28 cellular contexts compared by ENCODE assay signal in the genomic region with DNA sequence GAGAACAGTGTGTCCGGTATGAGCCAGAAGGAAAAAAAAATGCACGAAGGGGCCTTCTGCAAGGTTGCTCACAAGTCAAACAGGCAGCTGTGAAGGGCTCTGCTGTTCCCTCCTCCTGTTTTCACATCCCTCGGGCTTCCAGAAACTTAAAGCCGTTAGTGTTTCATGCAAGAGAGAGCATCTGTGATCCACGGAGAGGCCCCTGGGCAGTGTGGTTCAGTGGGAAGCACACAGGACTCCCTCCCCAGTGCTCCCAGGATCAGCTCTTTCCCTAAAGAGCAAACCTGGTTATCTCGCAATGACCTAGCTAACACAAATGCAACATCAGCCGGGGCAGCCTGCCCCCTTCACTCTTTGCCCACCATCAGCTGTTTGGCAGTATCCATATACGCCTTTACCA. TPM values are rescaled to one million over a fixed set of nuclear protein-coding genes. Genes with fewer than 3 reads are reported as not detected.
DNase-seq lines count a peak whose midpoint lies in the region; ATAC-seq and TF ChIP-seq lines count a peak whose summit lies in the region.
"Had no signal": no experiment of that assay in that cellular context is flagged by ENCODE, and none has a peak within 500 bp of the region (broad histone marks: within the 10 kb centered on the region; RNA-seq: fewer than 3 reads in every experiment).

No MANE protein-coding gene starts in this region.

- no peak overlapping the region for H3K23ac ChIP-seq in mesenchymal stem cell (ENCODE audit: low read length in 2 of 2)

- no peak overlapping the region for H2BK5ac ChIP-seq in mesenchymal stem cell (ENCODE audit: low read depth, low read length, poor library complexity, severe bottlenecking)

- H2AFZ ChIP-seq in mesenchymal stem cell (ENCODE audit: low read depth, low read length), result no peak overlapping the region

- no peak overlapping the region for H3K4me3 Mint-ChIP-seq in chondrocyte (ENCODE audit: unreplicated experiment)
- H3K4me3 Mint-ChIP-seq in activated T-cell treated with anti-CD3 and anti-CD28 coated beads, Interleukin-2, amount 50 U/mL, for 4 hours, result no peak overlapping the region
- H3K4me3 Mint-ChIP-seq: CD8-positive, alpha-beta memory T cell; IgD-negative memory B cell had no signal

- H4K91ac ChIP-seq in mesenchymal stem cell (ENCODE audit: low read length), result no peak overlapping the region

- peaks cover 4% of the 10 kb centered on the region for H3K36me3 Mint-ChIP-seq in chondrocyte (ENCODE audit: low read depth)
- H3K36me3 Mint-ChIP-seq in activated T-cell treated with anti-CD3 and anti-CD28 coated beads, Interleukin-2, amount 50 U/mL, for 4 hours (ENCODE audit: insufficient read depth), result peaks cover 3% of the 10 kb centered on the region

- H3K4me1 Mint-ChIP-seq in chondrocyte (ENCODE audit: low read depth), result peaks cover 8% of the 10 kb centered on the region
- peaks cover 23% of the 10 kb centered on the region for H3K4me1 Mint-ChIP-seq in activated T-cell treated with anti-CD3 and anti-CD28 coated beads, Interleukin-2, amount 50 U/mL, for 4 hours (ENCODE audit: low read depth)

- H2BK12ac ChIP-seq in mesenchymal stem cell (ENCODE audit: low read length in 2 of 2), result no peak overlapping the region

- H3K27me3 Mint-ChIP-seq in chondrocyte (ENCODE audit: low read depth), result no peaks in the 10 kb centered on the region
- H3K27me3 Mint-ChIP-seq in activated T-cell treated with anti-CD3 and anti-CD28 coated beads, Interleukin-2, amount 50 U/mL, for 4 hours (ENCODE audit: low read depth), result no peaks in the 10 kb centered on the region
- H3K27me3 Mint-ChIP-seq: CD8-positive, alpha-beta memory T cell; IgD-negative memory B cell had no signal

- no peaks in the 10 kb centered on the region for H3K9me3 ChIP-seq in adipocyte (ENCODE audit: control insufficient read depth, low read length)
- H3K9me3 ChIP-seq in mesenchymal stem cell (ENCODE audit: control insufficient read depth, low read length), result no peaks in the 10 kb centered on the region
- H3K9me3 ChIP-seq: A549, SK-N-SH had no signal

- peak; percentile 39 for DNase-seq in adipocyte (ENCODE audit: low read depth)
- DNase-seq in chondrocyte (ENCODE audit: low spot score), result peak; percentile 37
- no peak for DNase-seq in mesenchymal stem cell
- no peak for DNase-seq in substantia nigra (lab: John Stamatoyannopoulos, UW)
- no peak for DNase-seq in activated T-cell treated with anti-CD3 and anti-CD28 coated beads, Interleukin-2, amount 50 U/mL, for 4 hours
- DNase-seq in NCI-H748 (lab: John Stamatoyannopoulos, UW; ENCODE audit: unreplicated experiment), result no peak
- DNase-seq: AML-193; CD8-positive, alpha-beta memory T cell; DMS 273 treated with DMSO at 0.1 percent for 48 hours; DMS79; EL; GDM1; NCI-H1048; NCI-H1417; NCI-H1694; NCI-H2029 treated with DMSO at 0.1 percent for 48 hours; NCI-H345; NCI-H510A treated with DMSO at 0.1 percent for 48 hours; NCI-H774; PC-3; SK-N-SH had no signal

- H2BK120ac ChIP-seq in mesenchymal stem cell (ENCODE audit: low read depth, low read length), result no peak overlapping the region

- H2BK15ac ChIP-seq in mesenchymal stem cell (ENCODE audit: low read depth, poor library complexity, severe bottlenecking), result no peak overlapping the region

- peak overlapping the region; percentile 16 for H4K8ac ChIP-seq in mesenchymal stem cell (ENCODE audit: low read length)

- no peak overlapping the region for H3K4me3 ChIP-seq in adipocyte (ENCODE audit: low read length)
- H3K4me3 ChIP-seq in mesenchymal stem cell (ENCODE audit: insufficient read depth in 1 of 2, low read depth in 1 of 2, low read length in 2 of 2), result no peak overlapping the region
- H3K4me3 ChIP-seq: A549, GM12878 had no signal

- H3K4ac ChIP-seq in mesenchymal stem cell (ENCODE audit: low read depth in 1 of 2, low read length in 2 of 2), result no peak overlapping the region

- H3K4me2 ChIP-seq in mesenchymal stem cell (ENCODE audit: low read length, poor library complexity, severe bottlenecking), result no peak overlapping the region
- H3K4me2 ChIP-seq: A549, SK-N-SH had no signal

- 70% methylated on average over 8 of the region's 8 CpGs for WGBS in mesenchymal stem cell

- H3K27ac Mint-ChIP-seq in chondrocyte (ENCODE audit: unreplicated experiment), result no peak overlapping the region
- H3K27ac Mint-ChIP-seq: IgD-negative memory B cell had no signal

- ATAC-seq in activated T-cell treated with anti-CD3 and anti-CD28 coated beads, Interleukin-2, amount 50 U/mL, for 4 hours, result no peak
- no peak for ATAC-seq in GM18861 (IDR thresholded peaks at IDR 0.05; ENCODE audit: unreplicated experiment)
- ATAC-seq: A549, GM12878, HCT116, PC-3 had no signal

- H3K27me3 ChIP-seq in adipocyte (replicated peaks; ENCODE audit: control insufficient read depth, insufficient read depth, low read length) (no peaks in the 10 kb centered on the region), mesenchymal stem cell (ENCODE audit: control insufficient read depth in 1 of 2, insufficient read depth in 1 of 2, low read length in 2 of 2) (peaks cover 0 to 20% of the 10 kb centered on the region in 2 experiments)

- H3K4me1 ChIP-seq in adipocyte (ENCODE audit: control insufficient read depth, insufficient read depth, low read length), result no peaks in the 10 kb centered on the region
- H3K4me1 ChIP-seq in mesenchymal stem cell (ENCODE audit: control insufficient read depth, insufficient read depth, low read depth, low read length), result peaks cover 51% of the 10 kb centered on the region
- H3K4me1 ChIP-seq: A549 had no signal

- H3K27ac ChIP-seq in mesenchymal stem cell (ENCODE audit: low read length, poor library complexity, severe bottlenecking), result no peak overlapping the region
- peak overlapping the region; percentile 68 for H3K27ac ChIP-seq in substantia nigra (ENCODE audit: low read depth, low read length, poor library complexity, severe bottlenecking)
- H3K27ac ChIP-seq: A549, C4-2B, HL-60 had no signal

- no peaks in the 10 kb centered on the region for H3K36me3 ChIP-seq in adipocyte (ENCODE audit: control insufficient read depth, insufficient read depth, low read length, severe bottlenecking)
- peaks cover 10 to 21% of the 10 kb centered on the region in 2 experiments for H3K36me3 ChIP-seq in mesenchymal stem cell (ENCODE audit: control insufficient read depth in 1 of 2, insufficient read depth in 2 of 2, low read depth in 1 of 2, low read length in 2 of 2)

- no peak for TF ChIP-seq CTCF in chondrocyte (IDR thresholded peaks at IDR 0.05)

- no peak overlapping the region for H3K14ac ChIP-seq in mesenchymal stem cell (ENCODE audit: low read length in 2 of 2)

- H3K9me3 Mint-ChIP-seq in chondrocyte (ENCODE audit: low read depth), result no peaks in the 10 kb centered on the region
- no peaks in the 10 kb centered on the region for H3K9me3 Mint-ChIP-seq in activated T-cell treated with anti-CD3 and anti-CD28 coated beads, Interleukin-2, amount 50 U/mL, for 4 hours
- H3K9me3 Mint-ChIP-seq: CD8-positive, alpha-beta memory T cell; IgD-negative memory B cell had no signal

- H3K18ac ChIP-seq in mesenchymal stem cell (ENCODE audit: low read depth in 1 of 2, low read length in 2 of 2), result no peak overlapping the region

- H2AK5ac ChIP-seq in mesenchymal stem cell (ENCODE audit: low read length, severe bottlenecking), result no peak overlapping the region

- H3K9ac ChIP-seq in adipocyte (ENCODE audit: low read length), result no peak overlapping the region
- H3K9ac ChIP-seq in mesenchymal stem cell (ENCODE audit: low read length), result no peak overlapping the region
- H3K9ac ChIP-seq: SK-N-SH had no signal

- no peaks in the 10 kb centered on the region for H3K79me1 ChIP-seq in mesenchymal stem cell (replicated peaks; ENCODE audit: low read length, poor library complexity, severe bottlenecking)

RNA-seq across cellular contexts. Expression of a gene that starts 2.9 kb away (rescaled TPM):
- total RNA-seq in chondrocyte, result 0.19 to 0.82 TPM (median 0.47 TPM) in 3 replicates
- polyA plus RNA-seq in mesenchymal stem cell (2013, experiment 1 of 2), result 0.03 TPM
- 0.04 TPM for polyA plus RNA-seq in mesenchymal stem cell (2013, experiment 2 of 2)
- total RNA-seq in activated T-cell treated with anti-CD3 and anti-CD28 coated beads, Interleukin-2, amount 50 U/mL, for 4 hours, result 1 to 10 TPM; 2.0 to 2.9 (median 2.3) TPM
- total RNA-seq: PC-3 had no signal
- polyA plus RNA-seq: CD8-positive, alpha-beta memory T cell; IgD-negative memory B cell had no signal

RNA-seq across cellular contexts. Expression of a gene that starts 31.3 kb away (rescaled TPM):
- total RNA-seq in chondrocyte, result 0.15 to 0.17 TPM in 2 of 3 replicates, not detected in the other
- 0.97 TPM for polyA plus RNA-seq in mesenchymal stem cell (2013, experiment 1 of 2)
- 0.95 TPM for polyA plus RNA-seq in mesenchymal stem cell (2013, experiment 2 of 2)
- 10 to 100 TPM; 68.3 to 97.3 (median 86.8) TPM for total RNA-seq in activated T-cell treated with anti-CD3 and anti-CD28 coated beads, Interleukin-2, amount 50 U/mL, for 4 hours
- total RNA-seq: PC-3 had no signal

Comparison
In these comparisons a context has a peak if more than half of its experiments do, and no peak if none do; other contexts are left out.
1. DNase-seq: peak in adipocyte (single experiment) and chondrocyte (single experiment); none in mesenchymal stem cell (single experiment), substantia nigra (0 of 49), activated T-cell treated with anti-CD3 and anti-CD28 coated beads, Interleukin-2, amount 50 U/mL, for 4 hours (single experiment) and NCI-H748 (single experiment).
2. RNA of a gene that starts 31.3 kb away (total RNA-seq): 68.3 to 97.3 TPM in activated T-cell treated with anti-CD3 and anti-CD28 coated beads, Interleukin-2, amount 50 U/mL, for 4 hours; 0.15 to 0.17 TPM in chondrocyte; every median in the first group is over 10 times any median in the second.